In the genomic region with DNA sequence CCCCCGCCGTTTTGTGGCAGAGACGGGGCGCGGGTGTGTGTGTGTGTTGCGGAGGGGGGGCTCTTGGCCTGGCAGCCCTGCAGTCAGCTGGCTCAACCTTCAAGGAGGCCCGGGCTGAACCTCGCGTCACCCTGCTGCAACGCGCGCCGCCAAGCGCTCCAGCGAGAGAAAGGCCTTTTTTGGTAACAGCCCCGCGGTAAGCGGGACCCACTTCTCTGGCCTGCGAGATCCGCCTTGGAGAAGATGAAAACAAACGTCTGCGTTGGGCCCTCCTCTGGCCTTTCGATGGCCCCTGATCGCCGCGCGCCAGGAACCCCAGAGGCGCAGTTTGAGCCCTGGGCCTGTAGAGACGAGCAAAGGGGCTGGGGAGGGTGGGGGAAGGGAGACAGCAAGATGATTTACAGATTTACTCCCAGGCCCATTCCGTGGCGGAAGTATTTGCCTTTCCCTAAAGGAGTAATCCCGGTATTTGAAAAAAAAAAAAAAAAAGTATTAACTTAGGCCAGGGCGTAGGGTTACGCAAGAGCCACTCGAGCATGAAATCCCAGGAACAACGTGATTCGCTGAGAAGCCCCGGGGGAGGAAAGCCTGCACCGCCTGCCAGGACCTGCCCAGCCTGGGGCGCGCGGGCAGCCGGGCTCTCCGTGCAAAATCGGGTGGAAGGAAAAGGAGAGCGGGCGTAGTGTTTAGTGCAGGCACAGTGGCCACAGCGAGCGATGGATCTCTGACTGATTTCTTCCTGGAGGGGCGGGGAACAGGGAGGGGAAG, we compare ENCODE assay signal across 8 cellular contexts. TPM values are rescaled to one million over a fixed set of nuclear protein-coding genes. Genes with fewer than 3 reads are reported as not detected.
A peak's percentile ranks its signal among the peaks of the same experiment; 100 is the strongest.
DNase-seq lines count a peak whose midpoint lies in the region; ATAC-seq, FAIRE-seq and TF ChIP-seq lines count a peak whose summit lies in the region.

No MANE protein-coding gene starts in this region.

- no peaks in the 10 kb centered on the region for H3K9me3 Mint-ChIP-seq in activated T-helper 17 cell treated with anti-CD3 and anti-CD28 coated beads, Interleukin-2, amount 50 U/mL, for 72 hours
- H3K9me3 Mint-ChIP-seq in naive thymus-derived CD8-positive, alpha-beta T cell = no peaks in the 10 kb centered on the region
- no peaks in the 10 kb centered on the region for H3K9me3 Mint-ChIP-seq in stimulated activated naive CD8-positive, alpha-beta T cell treated with anti-CD3 and anti-CD28 coated beads, Interleukin-15, Interleukin-2, amounts not matched to agents 100 ng/mL and 50 ng/mL, for 24 hours

- H3K9me3 ChIP-seq in Karpas-422 (ENCODE audit: low read length) = no peaks in the 10 kb centered on the region
- no peaks in the 10 kb centered on the region for H3K9me3 ChIP-seq in fibroblast of lung (ENCODE audit: control insufficient read depth, insufficient read depth, low read depth, low read length)

- H3K27me3 Mint-ChIP-seq in activated T-helper 17 cell treated with anti-CD3 and anti-CD28 coated beads, Interleukin-2, amount 50 U/mL, for 72 hours = no peaks in the 10 kb centered on the region
- peaks cover 0 to 3% (median 0%) of the 10 kb centered on the region in 5 donors for H3K27me3 Mint-ChIP-seq in naive thymus-derived CD8-positive, alpha-beta T cell
- no peaks in the 10 kb centered on the region for H3K27me3 Mint-ChIP-seq in stimulated activated naive CD8-positive, alpha-beta T cell treated with anti-CD3 and anti-CD28 coated beads, Interleukin-15, Interleukin-2, amounts not matched to agents 100 ng/mL and 50 ng/mL, for 24 hours

- H3K9me2 ChIP-seq in Karpas-422 (replicated peaks; ENCODE audit: insufficient read depth, low read length) = no peaks in the 10 kb centered on the region

- H3K4me3 Mint-ChIP-seq in activated T-helper 17 cell treated with anti-CD3 and anti-CD28 coated beads, Interleukin-2, amount 50 U/mL, for 72 hours = peak overlapping the region; percentile 93
- peak overlapping the region; percentile 87 to 97 (median 90) for H3K4me3 Mint-ChIP-seq in naive thymus-derived CD8-positive, alpha-beta T cell
- H3K4me3 Mint-ChIP-seq in stimulated activated naive CD8-positive, alpha-beta T cell treated with anti-CD3 and anti-CD28 coated beads, Interleukin-15, Interleukin-2, amounts not matched to agents 100 ng/mL and 50 ng/mL, for 24 hours = peak overlapping the region; percentile 80

- H3K4me2 ChIP-seq in Karpas-422 (ENCODE audit: low read depth, low read length, poor library complexity, severe bottlenecking) (peak overlapping the region; percentile 81), fibroblast of lung (ENCODE audit: extremely low read depth, insufficient read depth, low read length) (peak overlapping the region; percentile 89)

- H3K36me3 ChIP-seq in Karpas-422 (ENCODE audit: insufficient read depth, low read length) = no peaks in the 10 kb centered on the region
- no peaks in the 10 kb centered on the region for H3K36me3 ChIP-seq in fibroblast of lung (ENCODE audit: control insufficient read depth, insufficient read depth, low read length)

- peak; percentile 41 for ATAC-seq in GM18511 (IDR thresholded peaks at IDR 0.05; ENCODE audit: unreplicated experiment)
- ATAC-seq in activated T-helper 17 cell treated with anti-CD3 and anti-CD28 coated beads, Interleukin-2, amount 50 U/mL, for 72 hours (replicated peaks) = peak; percentile 73
- ATAC-seq in naive thymus-derived CD8-positive, alpha-beta T cell = peak; percentile 32 to 50

- H4K20me1 ChIP-seq in Karpas-422 (ENCODE audit: insufficient read depth, low read depth, low read length) (no peaks in the 10 kb centered on the region), fibroblast of lung (ENCODE audit: control insufficient read depth, extremely low read depth, insufficient read depth, low read length) (no peaks in the 10 kb centered on the region)

- DNase-seq in Karpas-422 (peak; percentile 93), RCC 7860 (ENCODE audit: low spot score) (peak; percentile 89), fibroblast of lung (ENCODE audit: low read depth in 2 of 2) (peak; percentile 99 to 100)
- DNase-seq in naive thymus-derived CD8-positive, alpha-beta T cell = peak; percentile 59 to 89 (median 73)

- POLR2A ChIA-PET in naive thymus-derived CD8-positive, alpha-beta T cell (lab: Charles Lee) = interaction anchor here (0.7 to 12.3 kb wide), 8 partner anchors 9 to 220 kb away, joined by 3 to 309 read pairs (median 7); partner anchors contain the start of gene ANGEL1

- H3K4me1 Mint-ChIP-seq in activated T-helper 17 cell treated with anti-CD3 and anti-CD28 coated beads, Interleukin-2, amount 50 U/mL, for 72 hours = peaks cover 35% of the 10 kb centered on the region
- peaks cover 50 to 83% (median 75%) of the 10 kb centered on the region in 4 donors for H3K4me1 Mint-ChIP-seq in naive thymus-derived CD8-positive, alpha-beta T cell
- peaks cover 75% of the 10 kb centered on the region for H3K4me1 Mint-ChIP-seq in stimulated activated naive CD8-positive, alpha-beta T cell treated with anti-CD3 and anti-CD28 coated beads, Interleukin-15, Interleukin-2, amounts not matched to agents 100 ng/mL and 50 ng/mL, for 24 hours (ENCODE audit: low read depth)

- H3K36me3 Mint-ChIP-seq in activated T-helper 17 cell treated with anti-CD3 and anti-CD28 coated beads, Interleukin-2, amount 50 U/mL, for 72 hours (ENCODE audit: low read depth) = peaks cover 11% of the 10 kb centered on the region
- peaks cover 0 to 2% (median 2%) of the 10 kb centered on the region in 3 donors for H3K36me3 Mint-ChIP-seq in naive thymus-derived CD8-positive, alpha-beta T cell
- H3K36me3 Mint-ChIP-seq in stimulated activated naive CD8-positive, alpha-beta T cell treated with anti-CD3 and anti-CD28 coated beads, Interleukin-15, Interleukin-2, amounts not matched to agents 100 ng/mL and 50 ng/mL, for 24 hours (ENCODE audit: low read depth) = no peaks in the 10 kb centered on the region

- FAIRE-seq in RCC 7860 (lab: Jason Lieb, UNC) = peak; percentile 67

- H2AFZ ChIP-seq in Karpas-422 (ENCODE audit: low read length) = peak overlapping the region; percentile 59; the same call in 1 of the 2 replicates
- no peak overlapping the region for H2AFZ ChIP-seq in fibroblast of lung (ENCODE audit: low read length)

- H3K4me3 ChIP-seq in Karpas-422 (ENCODE audit: low read length) (peak overlapping the region; percentile 73), fibroblast of lung (replicated peaks in 1 of 4; ENCODE audit: control extremely low read depth in 1 of 4, insufficient read depth in 1 of 4, low read depth in 3 of 4, low read length in 4 of 4) (peak overlapping the region; percentile 35 to 74 (median 52))

- H3K9ac ChIP-seq in Karpas-422 (ENCODE audit: low read length) = peak overlapping the region; percentile 78
- H3K9ac ChIP-seq in fibroblast of lung (ENCODE audit: insufficient read depth, low read length) = peak overlapping the region; percentile 77

- H3K79me2 ChIP-seq in Karpas-422 (ENCODE audit: low read length) = peaks cover 2% of the 10 kb centered on the region; the same call in 1 of the 2 replicates
- peaks cover 1% of the 10 kb centered on the region for H3K79me2 ChIP-seq in fibroblast of lung (ENCODE audit: control insufficient read depth, insufficient read depth, low read length)

- H3K27me3 ChIP-seq in Karpas-422 (ENCODE audit: low read length) (no peaks in the 10 kb centered on the region), fibroblast of lung (ENCODE audit: control insufficient read depth, insufficient read depth, low read length) (no peaks in the 10 kb centered on the region)

- H3K27ac ChIP-seq in 22Rv1 = peak overlapping the region; percentile 100
- peak overlapping the region; percentile 62 for H3K27ac ChIP-seq in Karpas-422 (ENCODE audit: low read length)
- peak overlapping the region; percentile 92 for H3K27ac ChIP-seq in fibroblast of lung (ENCODE audit: insufficient read depth, low read length)

- H3K27ac Mint-ChIP-seq in activated T-helper 17 cell treated with anti-CD3 and anti-CD28 coated beads, Interleukin-2, amount 50 U/mL, for 72 hours = peak overlapping the region; percentile 98
- peak overlapping the region; percentile 92 to 98 (median 96) for H3K27ac Mint-ChIP-seq in naive thymus-derived CD8-positive, alpha-beta T cell
- peak overlapping the region; percentile 96 for H3K27ac Mint-ChIP-seq in stimulated activated naive CD8-positive, alpha-beta T cell treated with anti-CD3 and anti-CD28 coated beads, Interleukin-15, Interleukin-2, amounts not matched to agents 100 ng/mL and 50 ng/mL, for 24 hours

- TF ChIP-seq CTCF in 22Rv1 (IDR thresholded peaks at IDR 0.05) (0 out of 2 replicates have a peak, but pooled peaks have one; percentile 5), fibroblast of lung (conservative IDR thresholded peaks at IDR 0.05 in 1 of 2, IDR thresholded peaks at IDR 0.05 in 1 of 2; ENCODE audit: low read depth in 1 of 2, low read length in 2 of 2) (peak; percentile 6 to 31)

- H3K4me1 ChIP-seq in Karpas-422 (ENCODE audit: low read length) (peaks cover 41% of the 10 kb centered on the region), fibroblast of lung (ENCODE audit: control insufficient read depth, extremely low read depth, insufficient read depth, low read length) (peaks cover 36% of the 10 kb centered on the region)

RNA-seq across cellular contexts. Expression of gene IRF2BPL, which starts 4.5 kb away (rescaled TPM):
- total RNA-seq in Karpas-422 (2014; rRNA removed; shearing (Covaris generic); ENCODE audit: low replicate concordance) = 11.8 and 22.2 TPM in 2 replicates
- total RNA-seq in activated T-helper 17 cell treated with anti-CD3 and anti-CD28 coated beads, Interleukin-2, amount 50 U/mL, for 72 hours = 10 to 100 TPM; 14.2 to 25.5 TPM
- 36.0 and 45.9 TPM in 2 replicates for total RNA-seq in fibroblast of lung
- polyA plus RNA-seq in fibroblast of lung = 9.8 and 13.1 TPM in 2 replicates
- polyA plus RNA-seq in fibroblast of lung (2012) = 23.8 and 31.3 TPM in 2 replicates
- polyA minus RNA-seq in fibroblast of lung (ENCODE audit: low replicate concordance) = 10.8 and 15.9 TPM in 2 replicates
- 10 to 100 TPM; 24.6 to 26.5 TPM for total RNA-seq in naive thymus-derived CD8-positive, alpha-beta T cell
- polyA plus RNA-seq in naive thymus-derived CD8-positive, alpha-beta T cell = 1 to 10 TPM; 1.9 to 3.3 (median 3.2) TPM

Comparison
In these comparisons a context has a peak if more than half of its experiments do, and no peak if none do; other contexts are left out.
1. Peak in every context shown above with its lines: DNase-seq, ATAC-seq, H3K4me3 ChIP-seq and H3K27ac ChIP-seq.